ENCODE assay signal across 15 cellular contexts in genomic region chr15:94400521-94401290, GRCh38.
"Had no signal": no experiment of that assay in that cellular context is flagged by ENCODE, and none has a peak within 500 bp of the region (broad histone marks: within the 10 kb centered on the region; RNA-seq: fewer than 3 reads in every experiment).

No MANE protein-coding gene starts in this region.

- ATAC-seq: foreskin keratinocyte; naive thymus-derived CD4-positive, alpha-beta T cell had no signal

- H3K4me3 Mint-ChIP-seq: activated CD4-positive, alpha-beta memory T cell treated with anti-CD3 and anti-CD28 coated beads, Interleukin-2, amount 10 ng/mL, durations not matched to agents 7 days and 5 days; activated naive CD4-positive, alpha-beta T cell treated with anti-CD3 and anti-CD28 coated beads, Interleukin-2, amount 10 ng/mL, durations not matched to agents 7 days and 5 days; activated T-cell treated with anti-CD3 and anti-CD28 coated beads, Interleukin-2, amount 50 U/mL, for 24 hours; naive thymus-derived CD4-positive, alpha-beta T cell had no signal

- H3K4me1 ChIP-seq: foreskin keratinocyte had no signal

- H3K9me3 ChIP-seq: transverse colon had no signal

- H3K4me3 ChIP-seq: lung, skin epidermis, transverse colon had no signal

- H3K27me3 Mint-ChIP-seq: activated CD4-positive, alpha-beta memory T cell treated with anti-CD3 and anti-CD28 coated beads, Interleukin-2, amount 10 ng/mL, durations not matched to agents 7 days and 5 days; activated naive CD4-positive, alpha-beta T cell treated with anti-CD3 and anti-CD28 coated beads, Interleukin-2, amount 10 ng/mL, durations not matched to agents 7 days and 5 days; activated T-cell treated with anti-CD3 and anti-CD28 coated beads, Interleukin-2, amount 50 U/mL, for 24 hours; naive thymus-derived CD4-positive, alpha-beta T cell had no signal

- DNase-seq: activated CD4-positive, alpha-beta memory T cell treated with anti-CD3 and anti-CD28 coated beads, Interleukin-2, amount 10 ng/mL, durations not matched to agents 7 days and 5 days; activated CD4-positive, alpha-beta T cell treated with anti-CD3 and anti-CD28 coated beads for 4 hours; activated naive CD4-positive, alpha-beta T cell treated with anti-CD3 and anti-CD28 coated beads, Interleukin-2, amount 10 ng/mL, durations not matched to agents 7 days and 5 days; activated T-cell treated with anti-CD3 and anti-CD28 coated beads, Interleukin-2, amount 50 U/mL, for 24 hours; foreskin keratinocyte; kidney glomerular epithelial cell; naive thymus-derived CD4-positive, alpha-beta T cell; nucleus accumbens; posterior cingulate gyrus; stimulated activated CD4-positive, alpha-beta T cell treated with anti-CD3 and anti-CD28 coated beads, Interleukin-4, amount 100 ng/mL, for 24 hours; stimulated activated naive CD4-positive, alpha-beta T cell treated with Interleukin-2 at 50 U/mL for 16 hours; substantia nigra; transverse colon had no signal

- H3K4me1 Mint-ChIP-seq: activated CD4-positive, alpha-beta memory T cell treated with anti-CD3 and anti-CD28 coated beads, Interleukin-2, amount 10 ng/mL, durations not matched to agents 7 days and 5 days; activated naive CD4-positive, alpha-beta T cell treated with anti-CD3 and anti-CD28 coated beads, Interleukin-2, amount 10 ng/mL, durations not matched to agents 7 days and 5 days had no signal

- H3K27ac ChIP-seq: foreskin keratinocyte, skin epidermis had no signal

- H3K27ac Mint-ChIP-seq: activated CD4-positive, alpha-beta memory T cell treated with anti-CD3 and anti-CD28 coated beads, Interleukin-2, amount 10 ng/mL, durations not matched to agents 7 days and 5 days; activated naive CD4-positive, alpha-beta T cell treated with anti-CD3 and anti-CD28 coated beads, Interleukin-2, amount 10 ng/mL, durations not matched to agents 7 days and 5 days; activated T-cell treated with anti-CD3 and anti-CD28 coated beads, Interleukin-2, amount 50 U/mL, for 24 hours; naive thymus-derived CD4-positive, alpha-beta T cell had no signal

- H3K9me3 Mint-ChIP-seq: activated CD4-positive, alpha-beta memory T cell treated with anti-CD3 and anti-CD28 coated beads, Interleukin-2, amount 10 ng/mL, durations not matched to agents 7 days and 5 days; activated naive CD4-positive, alpha-beta T cell treated with anti-CD3 and anti-CD28 coated beads, Interleukin-2, amount 10 ng/mL, durations not matched to agents 7 days and 5 days; activated T-cell treated with anti-CD3 and anti-CD28 coated beads, Interleukin-2, amount 50 U/mL, for 24 hours; naive thymus-derived CD4-positive, alpha-beta T cell had no signal

- H3K27me3 ChIP-seq: foreskin keratinocyte, transverse colon had no signal
